1 cellular context compared by ENCODE assay signal in the genomic region with DNA sequence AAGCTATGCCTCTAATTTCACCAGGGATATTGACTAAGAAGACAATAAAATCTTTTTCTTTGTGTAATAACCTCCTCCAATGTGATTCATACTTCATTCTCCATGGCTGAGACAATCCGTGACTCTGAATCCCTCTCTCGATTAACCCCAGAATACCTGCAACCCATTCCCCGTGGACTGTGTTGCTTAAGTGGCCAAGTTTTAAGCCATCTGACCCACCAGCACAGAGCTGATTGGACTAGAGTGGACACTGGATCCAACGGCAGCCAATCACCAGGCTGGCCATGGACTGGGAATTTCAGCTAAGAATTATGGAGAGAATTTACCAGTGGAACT.
TF ChIP-seq lines count a peak whose summit lies in the region.

No MANE protein-coding gene starts in this region.

TF ChIP-seq in H1, 55 proteins besides CTCF, POLR2A, EP300 and RAD21:
- TF ChIP-seq, protein P1, sequence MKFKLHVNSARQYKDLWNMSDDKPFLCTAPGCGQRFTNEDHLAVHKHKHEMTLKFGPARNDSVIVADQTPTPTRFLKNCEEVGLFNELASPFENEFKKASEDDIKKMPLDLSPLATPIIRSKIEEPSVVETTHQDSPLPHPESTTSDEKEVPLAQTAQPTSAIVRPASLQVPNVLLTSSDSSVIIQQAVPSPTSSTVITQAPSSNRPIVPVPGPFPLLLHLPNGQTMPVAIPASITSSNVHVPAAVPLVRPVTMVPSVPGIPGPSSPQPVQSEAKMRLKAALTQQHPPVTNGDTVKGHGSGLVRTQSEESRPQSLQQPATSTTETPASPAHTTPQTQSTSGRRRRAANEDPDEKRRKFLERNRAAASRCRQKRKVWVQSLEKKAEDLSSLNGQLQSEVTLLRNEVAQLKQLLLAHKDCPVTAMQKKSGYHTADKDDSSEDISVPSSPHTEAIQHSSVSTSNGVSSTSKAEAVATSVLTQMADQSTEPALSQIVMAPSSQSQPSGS (IDR thresholded peaks at IDR 0.05; ENCODE audit: low read length): no peak
- TF ChIP-seq, protein P2, sequence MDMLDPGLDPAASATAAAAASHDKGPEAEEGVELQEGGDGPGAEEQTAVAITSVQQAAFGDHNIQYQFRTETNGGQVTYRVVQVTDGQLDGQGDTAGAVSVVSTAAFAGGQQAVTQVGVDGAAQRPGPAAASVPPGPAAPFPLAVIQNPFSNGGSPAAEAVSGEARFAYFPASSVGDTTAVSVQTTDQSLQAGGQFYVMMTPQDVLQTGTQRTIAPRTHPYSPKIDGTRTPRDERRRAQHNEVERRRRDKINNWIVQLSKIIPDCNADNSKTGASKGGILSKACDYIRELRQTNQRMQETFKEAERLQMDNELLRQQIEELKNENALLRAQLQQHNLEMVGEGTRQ (IDR thresholded peaks at IDR 0.05; ENCODE audit: low read length): 0 out of 2 replicates have a peak, but pooled peaks have one; percentile 22
